ENCODE assay signal across 1 cellular context in the genomic region with DNA sequence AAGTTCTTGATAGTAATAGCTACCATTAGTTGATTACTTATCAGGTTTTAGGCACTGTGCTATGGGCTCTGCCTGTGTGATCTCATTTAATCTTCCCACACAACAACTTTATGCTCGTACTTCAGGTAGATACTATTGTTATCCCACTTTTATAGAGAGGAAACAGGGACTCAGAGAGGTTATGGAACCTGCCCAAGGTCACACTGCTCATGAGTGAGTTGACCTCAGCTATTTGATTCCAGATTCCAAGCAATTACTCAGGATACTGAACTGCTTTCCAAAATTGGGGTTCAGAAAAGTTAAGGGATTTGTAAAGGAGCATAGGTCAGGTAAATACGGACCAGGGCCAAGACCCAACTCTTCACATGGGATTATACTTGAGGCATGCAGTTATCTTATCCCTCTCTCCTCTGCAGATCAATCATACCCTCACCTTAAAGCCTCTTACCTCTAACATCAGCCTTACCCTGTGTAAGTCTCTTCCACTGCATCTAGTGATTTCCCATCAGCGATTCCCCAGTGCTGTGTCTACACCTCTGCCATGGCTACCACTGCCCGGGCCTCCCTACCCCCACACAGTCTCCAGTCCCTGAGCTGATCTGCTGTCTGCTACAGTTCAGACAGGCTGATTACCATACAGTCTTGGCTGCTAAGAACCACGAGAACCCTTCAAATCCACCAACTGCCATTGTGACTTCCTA.
TF ChIP-seq lines count a peak whose summit lies in the region.

No MANE protein-coding gene starts in this region.

TF ChIP-seq in GM23338, 12 proteins besides CTCF, POLR2A, EP300 and RAD21:
- TF ChIP-seq ZNF331 (CRISPR knock-in tag; IDR thresholded peaks at IDR 0.05; ENCODE audit: low read depth): no peak
- TF ChIP-seq ZNF114 (CRISPR knock-in tag; IDR thresholded peaks at IDR 0.05): no peak
- TF ChIP-seq, protein P1, sequence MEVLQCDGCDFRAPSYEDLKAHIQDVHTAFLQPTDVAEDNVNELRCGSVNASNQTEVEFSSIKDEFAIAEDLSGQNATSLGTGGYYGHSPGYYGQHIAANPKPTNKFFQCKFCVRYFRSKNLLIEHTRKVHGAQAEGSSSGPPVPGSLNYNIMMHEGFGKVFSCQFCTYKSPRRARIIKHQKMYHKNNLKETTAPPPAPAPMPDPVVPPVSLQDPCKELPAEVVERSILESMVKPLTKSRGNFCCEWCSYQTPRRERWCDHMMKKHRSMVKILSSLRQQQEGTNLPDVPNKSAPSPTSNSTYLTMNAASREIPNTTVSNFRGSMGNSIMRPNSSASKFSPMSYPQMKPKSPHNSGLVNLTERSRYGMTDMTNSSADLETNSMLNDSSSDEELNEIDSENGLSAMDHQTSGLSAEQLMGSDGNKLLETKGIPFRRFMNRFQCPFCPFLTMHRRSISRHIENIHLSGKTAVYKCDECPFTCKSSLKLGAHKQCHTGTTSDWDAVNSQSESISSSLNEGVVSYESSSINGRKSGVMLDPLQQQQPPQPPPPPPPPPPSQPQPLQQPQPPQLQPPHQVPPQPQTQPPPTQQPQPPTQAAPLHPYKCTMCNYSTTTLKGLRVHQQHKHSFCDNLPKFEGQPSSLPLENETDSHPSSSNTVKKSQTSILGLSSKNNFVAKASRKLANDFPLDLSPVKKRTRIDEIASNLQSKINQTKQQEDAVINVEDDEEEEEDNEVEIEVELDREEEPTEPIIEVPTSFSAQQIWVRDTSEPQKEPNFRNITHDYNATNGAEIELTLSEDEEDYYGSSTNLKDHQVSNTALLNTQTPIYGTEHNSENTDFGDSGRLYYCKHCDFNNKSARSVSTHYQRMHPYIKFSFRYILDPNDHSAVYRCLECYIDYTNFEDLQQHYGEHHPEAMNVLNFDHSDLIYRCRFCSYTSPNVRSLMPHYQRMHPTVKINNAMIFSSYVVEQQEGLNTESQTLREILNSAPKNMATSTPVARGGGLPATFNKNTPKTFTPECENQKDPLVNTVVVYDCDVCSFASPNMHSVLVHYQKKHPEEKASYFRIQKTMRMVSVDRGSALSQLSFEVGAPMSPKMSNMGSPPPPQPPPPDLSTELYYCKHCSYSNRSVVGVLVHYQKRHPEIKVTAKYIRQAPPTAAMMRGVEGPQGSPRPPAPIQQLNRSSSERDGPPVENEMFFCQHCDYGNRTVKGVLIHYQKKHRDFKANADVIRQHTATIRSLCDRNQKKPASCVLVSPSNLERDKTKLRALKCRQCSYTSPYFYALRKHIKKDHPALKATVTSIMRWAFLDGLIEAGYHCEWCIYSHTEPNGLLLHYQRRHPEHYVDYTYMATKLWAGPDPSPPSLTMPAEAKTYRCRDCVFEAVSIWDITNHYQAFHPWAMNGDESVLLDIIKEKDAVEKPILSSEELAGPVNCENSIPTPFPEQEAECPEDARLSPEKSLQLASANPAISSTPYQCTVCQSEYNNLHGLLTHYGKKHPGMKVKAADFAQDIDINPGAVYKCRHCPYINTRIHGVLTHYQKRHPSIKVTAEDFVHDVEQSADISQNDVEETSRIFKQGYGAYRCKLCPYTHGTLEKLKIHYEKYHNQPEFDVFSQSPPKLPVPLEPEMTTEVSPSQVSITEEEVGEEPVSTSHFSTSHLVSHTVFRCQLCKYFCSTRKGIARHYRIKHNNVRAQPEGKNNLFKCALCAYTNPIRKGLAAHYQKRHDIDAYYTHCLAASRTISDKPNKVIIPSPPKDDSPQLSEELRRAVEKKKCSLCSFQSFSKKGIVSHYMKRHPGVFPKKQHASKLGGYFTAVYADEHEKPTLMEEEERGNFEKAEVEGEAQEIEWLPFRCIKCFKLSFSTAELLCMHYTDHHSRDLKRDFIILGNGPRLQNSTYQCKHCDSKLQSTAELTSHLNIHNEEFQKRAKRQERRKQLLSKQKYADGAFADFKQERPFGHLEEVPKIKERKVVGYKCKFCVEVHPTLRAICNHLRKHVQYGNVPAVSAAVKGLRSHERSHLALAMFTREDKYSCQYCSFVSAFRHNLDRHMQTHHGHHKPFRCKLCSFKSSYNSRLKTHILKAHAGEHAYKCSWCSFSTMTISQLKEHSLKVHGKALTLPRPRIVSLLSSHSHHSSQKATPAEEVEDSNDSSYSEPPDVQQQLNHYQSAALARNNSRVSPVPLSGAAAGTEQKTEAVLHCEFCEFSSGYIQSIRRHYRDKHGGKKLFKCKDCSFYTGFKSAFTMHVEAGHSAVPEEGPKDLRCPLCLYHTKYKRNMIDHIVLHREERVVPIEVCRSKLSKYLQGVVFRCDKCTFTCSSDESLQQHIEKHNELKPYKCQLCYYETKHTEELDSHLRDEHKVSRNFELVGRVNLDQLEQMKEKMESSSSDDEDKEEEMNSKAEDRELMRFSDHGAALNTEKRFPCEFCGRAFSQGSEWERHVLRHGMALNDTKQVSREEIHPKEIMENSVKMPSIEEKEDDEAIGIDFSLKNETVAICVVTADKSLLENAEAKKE (CRISPR knock-in tag; IDR thresholded peaks at IDR 0.05): no peak
